17 cellular contexts compared by ENCODE assay signal in genomic region chr17:82943751-82944150, GRCh38.
DNase-seq lines count a peak whose midpoint lies in the region; ATAC-seq and TF ChIP-seq lines count a peak whose summit lies in the region.
"Had no signal": no experiment of that assay in that cellular context is flagged by ENCODE, and none has a peak within 500 bp of the region (broad histone marks: within the 10 kb centered on the region; RNA-seq: fewer than 3 reads in every experiment).

No MANE protein-coding gene starts in this region.

- H3K9me3 ChIP-seq in right cardiac atrium (ENCODE audit: control insufficient read depth, low read length) (peaks cover 3% of the 10 kb centered on the region), iPS-18c (ENCODE audit: control insufficient read depth, insufficient read depth, low read length) (peaks cover 14% of the 10 kb centered on the region), osteoblast (ENCODE audit: low read depth, low read length) (peaks cover 10% of the 10 kb centered on the region), upper lobe of right lung (peaks cover 11% of the 10 kb centered on the region)

- H4K20me1 ChIP-seq in osteoblast (ENCODE audit: insufficient read depth, low read length) = no peaks in the 10 kb centered on the region
- no peaks in the 10 kb centered on the region for H4K20me1 ChIP-seq in GM23338 (replicated peaks; ENCODE audit: insufficient read depth)

- H3K27me3 ChIP-seq in right cardiac atrium (ENCODE audit: control insufficient read depth, insufficient read depth) = no peaks in the 10 kb centered on the region
- H3K27me3 ChIP-seq in osteoblast (ENCODE audit: insufficient read depth, low read length) = no peaks in the 10 kb centered on the region
- H3K27me3 ChIP-seq in upper lobe of right lung = no peaks in the 10 kb centered on the region
- no peaks in the 10 kb centered on the region for H3K27me3 ChIP-seq in GM23338 (ENCODE audit: insufficient read depth)
- H3K27me3 ChIP-seq: BE2C had no signal

- H3K4me3 ChIP-seq in right cardiac atrium (ENCODE audit: low read length) (no peak overlapping the region), iPS-18c (ENCODE audit: insufficient read depth, low read depth, low read length) (peak overlapping the region; percentile 3; the same call in 1 of the 2 replicates), osteoblast (ENCODE audit: insufficient read depth, low read length) (no peak overlapping the region), upper lobe of right lung (no peak overlapping the region), GM23338 (no peak overlapping the region)

- H3K79me2 ChIP-seq in osteoblast (ENCODE audit: insufficient read depth, low read length) = no peaks in the 10 kb centered on the region
- no peaks in the 10 kb centered on the region for H3K79me2 ChIP-seq in GM23338 (replicated peaks; ENCODE audit: insufficient read depth)

- H3K27ac ChIP-seq in right cardiac atrium (ENCODE audit: low read length) = no peak overlapping the region
- H3K27ac ChIP-seq in osteoblast (ENCODE audit: low read depth, low read length) = no peak overlapping the region
- H3K27ac ChIP-seq in upper lobe of right lung = no peak overlapping the region
- H3K27ac ChIP-seq in GM23338 (ENCODE audit: low read depth) = no peak overlapping the region

- H3K36me3 Mint-ChIP-seq in GM23338 (ENCODE audit: low read depth) = peaks cover 100% of the 10 kb centered on the region

- H2AFZ ChIP-seq in osteoblast (ENCODE audit: low read length) = no peak overlapping the region
- no peak overlapping the region for H2AFZ ChIP-seq in GM23338

- H3K36me3 ChIP-seq in osteoblast (ENCODE audit: insufficient read depth, low read length) (peaks cover 19% of the 10 kb centered on the region), upper lobe of right lung (peaks cover 37% of the 10 kb centered on the region), GM23338 (ENCODE audit: insufficient read depth) (peaks cover 25% of the 10 kb centered on the region)

- no peaks in the 10 kb centered on the region for H3F3A ChIP-seq in GM23338 (replicated peaks; ENCODE audit: low read depth)

- DNase-seq in right cardiac atrium (peak in 2 of 3 donors; percentile 16 to 18), Right ventricle myocardium inferior (ENCODE audit: missing footprints) (no peak), osteoblast (ENCODE audit: insufficient read length, low spot score, missing footprints) (peak; percentile 69), upper lobe of right lung (peak; percentile 37), RPMI8226 (no peak), GM23338 (ENCODE audit: low spot score) (no peak)
- DNase-seq: BE2C; CD8-positive, alpha-beta T cell; DND-41; GDM1; GOT3; NCI-H1417 treated with DMSO at 0.1 percent for 48 hours; NCI-H2081 treated with DMSO at 0.1 percent for 48 hours; NCI-H2227 treated with DMSO at 0.1 percent for 48 hours; NCI-H526 treated with DMSO at 0.1 percent for 48 hours had no signal

- H3K27me3 Mint-ChIP-seq in GM23338 (ENCODE audit: insufficient read depth, low read depth, poor library complexity) = peaks cover 22% of the 10 kb centered on the region
- H3K27me3 Mint-ChIP-seq: IgD-negative memory B cell had no signal

- no peak overlapping the region for H3K4me3 Mint-ChIP-seq in GM23338
- H3K4me3 Mint-ChIP-seq: CD8-positive, alpha-beta T cell; IgD-negative memory B cell had no signal

- intact Hi-C loops in right cardiac atrium (cut with DNase I) (no loop called here), Right ventricle myocardium inferior (cut with DNase I) (no loop called here), upper lobe of right lung (cut with DNase I) (no loop called here)

- no peak for TF ChIP-seq CTCF in osteoblast (IDR thresholded peaks at IDR 0.05; ENCODE audit: extremely low read depth, low read depth, low read length)
- no peak for TF ChIP-seq CTCF in upper lobe of right lung (IDR thresholded peaks at IDR 0.05)
- no peak for TF ChIP-seq CTCF in GM23338 (conservative IDR thresholded peaks at IDR 0.05; ENCODE audit: low read depth in 2 of 2)

- H3K9me2 ChIP-seq in GM23338 (ENCODE audit: insufficient read depth) = no peaks in the 10 kb centered on the region

- 97% methylated on average over 8 of the region's 8 CpGs for WGBS in right cardiac atrium

- H3K4me1 Mint-ChIP-seq in GM23338 = no peaks in the 10 kb centered on the region
- H3K4me1 Mint-ChIP-seq: IgD-negative memory B cell had no signal

- peaks cover 68% of the 10 kb centered on the region for H3K9me3 Mint-ChIP-seq in GM23338

- ATAC-seq in right cardiac atrium (no peak), Right ventricle myocardium inferior (no peak), upper lobe of right lung (no peak), GM23338 (no peak)
- ATAC-seq: CD8-positive, alpha-beta T cell had no signal

- H3K27ac Mint-ChIP-seq in GM23338 = no peak overlapping the region
- H3K27ac Mint-ChIP-seq: CD8-positive, alpha-beta T cell; IgD-negative memory B cell had no signal

- H3K4me2 ChIP-seq in osteoblast (ENCODE audit: insufficient read depth, low read length) (no peak overlapping the region), GM23338 (no peak overlapping the region)

- H3K4me1 ChIP-seq in right cardiac atrium (ENCODE audit: control insufficient read depth, insufficient read depth, low read length) = no peaks in the 10 kb centered on the region
- H3K4me1 ChIP-seq in osteoblast (ENCODE audit: insufficient read depth, low read length) = no peaks in the 10 kb centered on the region
- no peaks in the 10 kb centered on the region for H3K4me1 ChIP-seq in upper lobe of right lung
- H3K4me1 ChIP-seq in GM23338 (ENCODE audit: insufficient read depth) = no peaks in the 10 kb centered on the region
- H3K4me1 ChIP-seq: BE2C had no signal

TF ChIP-seq in GM23338, 12 proteins besides CTCF, POLR2A, EP300 and RAD21:
- TF ChIP-seq EZH2phosphoT487 (IDR thresholded peaks at IDR 0.05; ENCODE audit: unreplicated experiment) = no peak
- no peak for TF ChIP-seq STAT1 (IDR thresholded peaks at IDR 0.05; ENCODE audit: unreplicated experiment)

Comparison
In these comparisons a context has a peak if more than half of its experiments do, and no peak if none do; other contexts are left out.
1. DNase-seq: peak in right cardiac atrium (2 of 3), osteoblast (single experiment) and upper lobe of right lung (single experiment); none in Right ventricle myocardium inferior (single experiment), RPMI8226 (single experiment) and GM23338 (single experiment).